11 cellular contexts compared by ENCODE assay signal in genomic region chr13:30787747-30788535, GRCh38.
"Had no signal": no experiment of that assay in that cellular context is flagged by ENCODE, and none has a peak within 500 bp of the region (broad histone marks: within the 10 kb centered on the region; RNA-seq: fewer than 3 reads in every experiment).

No MANE protein-coding gene starts in this region.

- H3K9me3 Mint-ChIP-seq: activated naive CD4-positive, alpha-beta T cell treated with anti-CD3 and anti-CD28 coated beads for 36 hours; central memory CD8-positive, alpha-beta T cell had no signal

- ATAC-seq: activated CD8-positive, alpha-beta T cell treated with anti-CD3 and anti-CD28 coated beads, Interleukin-2, amount 10 ng/mL, durations not matched to agents 7 days and 5 days; body of pancreas had no signal

- H3K27ac Mint-ChIP-seq: activated CD8-positive, alpha-beta T cell treated with anti-CD3 and anti-CD28 coated beads, Interleukin-2, amount 10 ng/mL, durations not matched to agents 7 days and 5 days; activated naive CD4-positive, alpha-beta T cell treated with anti-CD3 and anti-CD28 coated beads for 36 hours had no signal

- FAIRE-seq: small intestine, urothelium cell line had no signal

- H3K4me3 Mint-ChIP-seq: activated CD8-positive, alpha-beta T cell treated with anti-CD3 and anti-CD28 coated beads, Interleukin-2, amount 10 ng/mL, durations not matched to agents 7 days and 5 days; activated naive CD4-positive, alpha-beta T cell treated with anti-CD3 and anti-CD28 coated beads for 36 hours; central memory CD8-positive, alpha-beta T cell had no signal

- H3K27ac ChIP-seq: adrenal gland, body of pancreas, right atrium auricular region had no signal

- H3K36me3 ChIP-seq: adrenal gland, right atrium auricular region had no signal

- DNase-seq: activated CD8-positive, alpha-beta memory T cell treated with anti-CD3 and anti-CD28 coated beads, Interleukin-2, amount 50 U/mL, for 48 hours; activated CD8-positive, alpha-beta T cell treated with anti-CD3 and anti-CD28 coated beads, Interleukin-2, amount 10 ng/mL, durations not matched to agents 7 days and 5 days; activated naive CD4-positive, alpha-beta T cell treated with anti-CD3 and anti-CD28 coated beads for 36 hours; adrenal gland; body of pancreas; cortex of kidney; posterior cingulate gyrus; small intestine had no signal

- H3K9me3 ChIP-seq: adrenal gland, body of pancreas, right atrium auricular region had no signal

- H3K4me1 ChIP-seq: body of pancreas, right atrium auricular region had no signal

- H3K4me3 ChIP-seq: adrenal gland, body of pancreas, right atrium auricular region had no signal

- H3K27me3 ChIP-seq: adrenal gland, body of pancreas, right atrium auricular region had no signal

- H3K27me3 Mint-ChIP-seq: central memory CD8-positive, alpha-beta T cell had no signal
